1 cellular context compared by ENCODE assay signal in genomic region chr7:19352271-19352670, GRCh38.
TF ChIP-seq lines count a peak whose summit lies in the region.

No MANE protein-coding gene starts in this region.

TF ChIP-seq in HepG2, 621 proteins besides CTCF, POLR2A, EP300 and RAD21:
- TF ChIP-seq TRAFD1 (CRISPR knock-in tag; IDR thresholded peaks at IDR 0.05; ENCODE audit: borderline replicate concordance) (no peak), ISX (CRISPR knock-in tag; conservative IDR thresholded peaks at IDR 0.05) (no peak)
TF ChIP-seq in HepG2: peak in this region for 0.
